In genomic region chr10:28532223-28532508, GRCh38 we compare ENCODE assay signal across 8 cellular contexts. TPM values are rescaled to one million over a fixed set of nuclear protein-coding genes. Genes with fewer than 3 reads are reported as not detected.
DNase-seq lines count a peak whose midpoint lies in the region; ATAC-seq and TF ChIP-seq lines count a peak whose summit lies in the region.

No MANE protein-coding gene starts in this region.

- H2BK12ac ChIP-seq in mesenchymal stem cell (ENCODE audit: low read length in 2 of 2) = peak overlapping the region; percentile 20 to 40

- H3F3A ChIP-seq in PC-9 (ENCODE audit: insufficient read depth, low read depth) = no peaks in the 10 kb centered on the region

- H3K4me2 ChIP-seq in PC-9 (peak overlapping the region; percentile 78), mesenchymal stem cell (ENCODE audit: low read length, poor library complexity, severe bottlenecking) (peak overlapping the region; percentile 84)

- in situ Hi-C loops in KBM-7 (cut with MboI; ENCODE audit: low pct_unique_long_range_greater_than_20kb, low sequenced_read_pairs) = no loop called here

- peak overlapping the region; percentile 97 for H4K91ac ChIP-seq in mesenchymal stem cell (ENCODE audit: low read length)

- H3K23ac ChIP-seq in mesenchymal stem cell (ENCODE audit: low read length in 2 of 2) = peak overlapping the region in 1 of 2 experiments; percentile 85

- DNase-seq in BE2C (peak; percentile 64), PC-9 (no peak), mesenchymal stem cell (peak; percentile 65), stromal cell of bone marrow (ENCODE audit: low read depth) (peak; percentile 14), KBM-7 (no peak)

- peak overlapping the region; percentile 92 for H2AFZ ChIP-seq in PC-9
- H2AFZ ChIP-seq in mesenchymal stem cell (ENCODE audit: low read depth, low read length) = peak overlapping the region; percentile 55

- H3K27ac ChIP-seq in PC-9 (peak overlapping the region; percentile 96), cingulate gyrus (ENCODE audit: low read depth, low read length) (peak overlapping the region; percentile 100), mesenchymal stem cell (ENCODE audit: low read length, poor library complexity, severe bottlenecking) (peak overlapping the region; percentile 91)

- H2BK120ac ChIP-seq in mesenchymal stem cell (ENCODE audit: low read depth, low read length) = peak overlapping the region; percentile 93

- H3K4me1 ChIP-seq in BE2C (no peaks in the 10 kb centered on the region), PC-9 (replicated peaks; ENCODE audit: insufficient read depth) (peaks cover 18% of the 10 kb centered on the region), mesenchymal stem cell (ENCODE audit: control insufficient read depth, insufficient read depth, low read depth, low read length) (peaks cover 3% of the 10 kb centered on the region)

- peak overlapping the region; percentile 19 for H2AK5ac ChIP-seq in mesenchymal stem cell (ENCODE audit: low read length, severe bottlenecking)

- POLR2A ChIA-PET in PC-9 (lab: Charles Lee; ENCODE audit: unreplicated experiment) = interaction anchor here (0.6 to 0.7 kb wide), 2 partner anchors 62 to 1028 kb away, joined by 3 to 4 read pairs; partner anchors contain the start of gene RAB18

- H3K9ac ChIP-seq in mesenchymal stem cell (ENCODE audit: low read length) = peak overlapping the region; percentile 99

- peak overlapping the region; percentile 91 for H4K8ac ChIP-seq in mesenchymal stem cell (ENCODE audit: low read length)

- H3K9me3 ChIP-seq in BE2C (no peaks in the 10 kb centered on the region), PC-9 (ENCODE audit: insufficient read depth, low read depth) (no peaks in the 10 kb centered on the region), mesenchymal stem cell (ENCODE audit: control insufficient read depth, low read length) (no peaks in the 10 kb centered on the region)

- intact Hi-C loops in PC-9 (cut with micrococcal nuclease; ENCODE audit: unreplicated experiment) = loop anchor here (2.0 kb wide), 1 partner anchor 99 kb away; no protein-coding TSS in a partner anchor

- peak overlapping the region; percentile 80 for H2BK15ac ChIP-seq in mesenchymal stem cell (ENCODE audit: low read depth, poor library complexity, severe bottlenecking)

- H3K79me1 ChIP-seq in mesenchymal stem cell (replicated peaks; ENCODE audit: low read length, poor library complexity, severe bottlenecking) = peaks cover 6% of the 10 kb centered on the region

- H3K4ac ChIP-seq in mesenchymal stem cell (ENCODE audit: low read depth in 1 of 2, low read length in 2 of 2) = peak overlapping the region; percentile 93 to 99

- H2BK5ac ChIP-seq in mesenchymal stem cell (ENCODE audit: low read depth, low read length, poor library complexity, severe bottlenecking) = peak overlapping the region; percentile 96

- no peaks in the 10 kb centered on the region for H3K9me2 ChIP-seq in PC-9 (ENCODE audit: insufficient read depth)

- no TSS peak for BruUV-seq in PC-9 (replicated peaks; lab: Mats Ljungman, UMichigan)

- H3K79me2 ChIP-seq in PC-9 (ENCODE audit: low read depth) = peaks cover 51% of the 10 kb centered on the region

- TF ChIP-seq CTCF in BE2C (IDR thresholded peaks at IDR 0.05; ENCODE audit: low read depth, low read length) = no peak
- TF ChIP-seq CTCF in PC-9 (conservative IDR thresholded peaks at IDR 0.05) = no peak

- H3K27me3 ChIP-seq in BE2C (no peaks in the 10 kb centered on the region), PC-9 (ENCODE audit: insufficient read depth, low read depth) (no peaks in the 10 kb centered on the region), mesenchymal stem cell (ENCODE audit: control insufficient read depth in 1 of 2, insufficient read depth in 1 of 2, low read length in 2 of 2) (no peaks in the 10 kb centered on the region)

- CTCF ChIA-PET in PC-9 (lab: Charles Lee) = no interaction called here

- 0% methylated on average over 16 of the region's 30 CpGs for WGBS in mesenchymal stem cell

- H3K36me3 ChIP-seq in BE2C (peaks cover 30% of the 10 kb centered on the region), PC-9 (ENCODE audit: low read depth) (peaks cover 25% of the 10 kb centered on the region), mesenchymal stem cell (ENCODE audit: control insufficient read depth in 1 of 2, insufficient read depth in 2 of 2, low read depth in 1 of 2, low read length in 2 of 2) (peaks cover 4 to 33% of the 10 kb centered on the region in 2 experiments)

- H3K4me3 ChIP-seq in BE2C (ENCODE audit: low read depth, low read length) (peak overlapping the region; percentile 96), PC-9 (peak overlapping the region; percentile 86), mesenchymal stem cell (ENCODE audit: insufficient read depth in 1 of 2, low read depth in 1 of 2, low read length in 2 of 2) (peak overlapping the region; percentile 95 to 98)

- peak overlapping the region; percentile 83 to 98 for H3K18ac ChIP-seq in mesenchymal stem cell (ENCODE audit: low read depth in 1 of 2, low read length in 2 of 2)

- ATAC-seq in GM18870 (IDR thresholded peaks at IDR 0.05; ENCODE audit: unreplicated experiment) (peak; percentile 38), HG03066 (IDR thresholded peaks at IDR 0.05; ENCODE audit: low read depth, unreplicated experiment) (peak; percentile 34)

- peak overlapping the region in 1 of 2 experiments; percentile 99 for H3K14ac ChIP-seq in mesenchymal stem cell (ENCODE audit: low read length in 2 of 2)

- peaks cover 26% of the 10 kb centered on the region for H4K20me1 ChIP-seq in PC-9 (ENCODE audit: insufficient read depth)

RNA-seq across cellular contexts. Expression of gene WAC, which starts 0.8 kb away (rescaled TPM):
- 80.8 TPM for polyA plus RNA-seq in BE2C (2012; ENCODE audit: insufficient read depth, insufficient read length, low read depth)
- total RNA-seq in PC-9 (2021) = 67.1 and 93.9 TPM in 2 replicates
- 94.3 TPM for polyA plus RNA-seq in mesenchymal stem cell (2013, experiment 1 of 2)
- 90.8 TPM for polyA plus RNA-seq in mesenchymal stem cell (2013, experiment 2 of 2)

Comparison
In these comparisons a context has a peak if more than half of its experiments do, and no peak if none do; other contexts are left out.
1. DNase-seq: peak in BE2C (single experiment), mesenchymal stem cell (single experiment) and stromal cell of bone marrow (single experiment); none in PC-9 (0 of 2) and KBM-7 (single experiment).
2. Peak in every context shown above with its lines, with median percentiles within 50 percentile points of each other: H3K4me3 ChIP-seq and H3K27ac ChIP-seq.